ENCODE assay signal across 8 cellular contexts in the genomic region with DNA sequence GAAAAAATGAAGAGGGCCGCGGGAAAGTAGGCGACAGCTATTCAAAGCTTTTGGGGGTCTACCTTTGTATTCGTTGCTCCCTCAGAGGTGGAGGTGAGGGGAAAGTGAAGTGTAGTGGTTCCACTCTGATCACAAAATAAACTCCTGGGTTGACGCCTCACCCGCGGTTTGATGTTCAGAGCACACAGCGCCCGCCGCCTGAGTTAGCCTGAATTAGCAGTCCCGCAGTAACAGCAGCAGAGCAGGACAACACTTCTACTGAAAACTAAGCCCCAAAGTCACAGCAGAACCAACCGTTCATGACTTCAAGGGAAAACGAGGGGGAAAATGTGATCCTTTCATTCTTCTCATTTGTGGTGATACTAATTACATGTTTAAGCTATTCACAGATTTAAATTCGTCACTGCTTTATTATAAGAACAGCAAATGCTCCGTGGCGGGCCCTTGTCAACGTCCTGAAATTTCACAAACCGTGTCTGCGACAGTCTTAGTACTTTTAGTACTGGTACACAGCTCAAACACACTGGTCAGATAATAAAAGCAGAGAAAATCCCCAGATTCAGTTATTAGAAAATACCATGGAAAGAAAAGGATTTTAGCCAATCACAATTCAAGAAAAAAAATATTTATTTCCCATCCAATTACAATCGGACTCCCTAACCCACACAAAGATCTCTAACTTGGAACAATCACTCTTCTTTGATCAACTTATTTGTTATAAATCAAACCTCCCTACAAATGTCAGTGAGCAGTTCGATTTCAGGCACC. TPM values are rescaled to one million over a fixed set of nuclear protein-coding genes. Genes with fewer than 3 reads are reported as not detected.
DNase-seq lines count a peak whose midpoint lies in the region; ATAC-seq, FAIRE-seq and TF ChIP-seq lines count a peak whose summit lies in the region.

No MANE protein-coding gene starts in this region.

- no peaks in the 10 kb centered on the region for H3K9me3 Mint-ChIP-seq in IgD-negative memory B cell
- no peaks in the 10 kb centered on the region for H3K9me3 Mint-ChIP-seq in immature natural killer cell

- H3K79me2 ChIP-seq in smooth muscle cell (ENCODE audit: low read depth): peaks cover 84% of the 10 kb centered on the region

- WGBS in smooth muscle cell (ENCODE audit: low lambda C conversion rate): 3% methylated on average over 21 of the region's 21 CpGs

- H3K27ac Mint-ChIP-seq in IgD-negative memory B cell (peak overlapping the region; percentile 51 to 96 (median 88)), immature natural killer cell (peak overlapping the region; percentile 72 to 92 (median 86))

- ATAC-seq in GM21717 (IDR thresholded peaks at IDR 0.05; ENCODE audit: unreplicated experiment): peak; percentile 29

- H2AFZ ChIP-seq in smooth muscle cell (ENCODE audit: low read depth): peak overlapping the region; percentile 58

- H3K36me3 ChIP-seq in bronchial epithelial cell (ENCODE audit: control insufficient read depth, insufficient read depth, low read length): no peaks in the 10 kb centered on the region
- no peaks in the 10 kb centered on the region for H3K36me3 ChIP-seq in smooth muscle cell (ENCODE audit: low read depth)

- H3K4me3 Mint-ChIP-seq in IgD-negative memory B cell (peak overlapping the region; percentile 88 to 98 (median 96)), immature natural killer cell (peak overlapping the region; percentile 89 to 98 (median 95))

- H3K4me1 Mint-ChIP-seq in IgD-negative memory B cell (peaks cover 10 to 37% (median 28%) of the 10 kb centered on the region in 3 donors), immature natural killer cell (peaks cover 16 to 21% of the 10 kb centered on the region in 2 donors)

- TF ChIP-seq CTCF in bronchial epithelial cell (IDR thresholded peaks at IDR 0.05; ENCODE audit: insufficient read depth, low read length, severe bottlenecking) (no peak), smooth muscle cell (IDR thresholded peaks at IDR 0.05; ENCODE audit: borderline replicate concordance, insufficient read depth, poor library complexity, severe bottlenecking) (no peak)

- H3K4me1 ChIP-seq in smooth muscle cell (ENCODE audit: low read depth): peaks cover 24% of the 10 kb centered on the region

- peak overlapping the region; percentile 92 for H3K9ac ChIP-seq in smooth muscle cell (ENCODE audit: low read depth)

- no peaks in the 10 kb centered on the region for H3K27me3 Mint-ChIP-seq in IgD-negative memory B cell
- peaks cover 7 to 15% (median 11%) of the 10 kb centered on the region in 3 donors for H3K27me3 Mint-ChIP-seq in immature natural killer cell (ENCODE audit: low read depth in 3 of 3)

- H3K4me2 ChIP-seq in smooth muscle cell: peak overlapping the region; percentile 90

- H3K27ac ChIP-seq in smooth muscle cell (ENCODE audit: low read depth): peak overlapping the region; percentile 77

- no peaks in the 10 kb centered on the region for H3K36me3 Mint-ChIP-seq in IgD-negative memory B cell
- no peaks in the 10 kb centered on the region for H3K36me3 Mint-ChIP-seq in immature natural killer cell

- peaks cover 8% of the 10 kb centered on the region for H3F3A ChIP-seq in smooth muscle cell (ENCODE audit: low read depth)

- peak overlapping the region; percentile 99 for H3K4me3 ChIP-seq in bronchial epithelial cell (ENCODE audit: low read depth, low read length)
- peak overlapping the region; percentile 95 for H3K4me3 ChIP-seq in smooth muscle cell

- FAIRE-seq in bronchial epithelial cell (lab: Jason Lieb, UNC): no peak

- peak; percentile 69 for DNase-seq in G401 (ENCODE audit: low spot score)
- peak; percentile 64 for DNase-seq in SKM-1 treated with dmso at 0.1 percent for 144 hours (lab: John Stamatoyannopoulos, UW; ENCODE audit: unreplicated experiment)
- DNase-seq in bronchial epithelial cell (ENCODE audit: low read depth): peak; percentile 57
- peak in 1 of 3 donors; percentile 1 for DNase-seq in immature natural killer cell
- no peak for DNase-seq in smooth muscle cell (lab: John Stamatoyannopoulos, UW; ENCODE audit: unreplicated experiment)
- no peak for DNase-seq in NCI-H524 treated with DMSO at 0.1 percent for 48 hours (lab: John Stamatoyannopoulos, UW)

- H3K27me3 ChIP-seq in bronchial epithelial cell (ENCODE audit: control insufficient read depth, insufficient read depth, low read length) (no peaks in the 10 kb centered on the region), smooth muscle cell (ENCODE audit: low read depth) (no peaks in the 10 kb centered on the region)

- H3K9me3 ChIP-seq in smooth muscle cell (replicated peaks; ENCODE audit: low read depth): no peaks in the 10 kb centered on the region

- in situ Hi-C loops in G401 (cut with HindIII; ENCODE audit: low sequenced_read_pairs): no loop called here

- H4K20me1 ChIP-seq in smooth muscle cell (ENCODE audit: low read depth): peaks cover 52% of the 10 kb centered on the region

RNA-seq across cellular contexts. Expression of a gene that starts 0.6 kb away (rescaled TPM):
- total RNA-seq in G401 (2014; rRNA removed; shearing (Covaris generic)): 29.1 and 33.7 TPM in 2 replicates
- polyA plus RNA-seq in IgD-negative memory B cell (107 TPM), immature natural killer cell (10 to 100 TPM; 13.4 to 37.4 (median 16.0) TPM), smooth muscle cell (28.5 and 52.5 TPM in 2 replicates)
- total RNA-seq in bronchial epithelial cell (61.8 and 72.1 TPM in 2 replicates), smooth muscle cell (132 and 173 TPM in 2 replicates)

RNA-seq across cellular contexts. Expression of a gene that starts 54.8 kb away (rescaled TPM):
- total RNA-seq in G401 (2014; rRNA removed; shearing (Covaris generic)): 18.6 and 21.7 TPM in 2 replicates
- 5.6 TPM for polyA plus RNA-seq in IgD-negative memory B cell
- 52.1 and 60.3 TPM in 2 replicates for total RNA-seq in bronchial epithelial cell
- 1 to 10 TPM; 4.1 to 8.2 (median 5.2) TPM for polyA plus RNA-seq in immature natural killer cell
- total RNA-seq in smooth muscle cell: 77.2 and 80.4 TPM in 2 replicates
- polyA plus RNA-seq in smooth muscle cell: 38.8 and 42.3 TPM in 2 replicates

Comparison
In these comparisons a context has a peak if more than half of its experiments do, and no peak if none do; other contexts are left out.
1. DNase-seq: peak in G401 (single experiment), SKM-1 treated with dmso at 0.1 percent for 144 hours (single experiment) and bronchial epithelial cell (single experiment); none in smooth muscle cell (single experiment) and NCI-H524 treated with DMSO at 0.1 percent for 48 hours (single experiment).